8 cellular contexts compared by ENCODE assay signal in genomic region chr14:96501383-96501745, GRCh38. TPM values are rescaled to one million over a fixed set of nuclear protein-coding genes. Genes with fewer than 3 reads are reported as not detected.
A peak's percentile ranks its signal among the peaks of the same experiment; 100 is the strongest.
DNase-seq lines count a peak whose midpoint lies in the region; ATAC-seq and TF ChIP-seq lines count a peak whose summit lies in the region.

No MANE protein-coding gene starts in this region.

- H3K4me1 ChIP-seq in psoas muscle = peaks cover 28% of the 10 kb centered on the region

- peak overlapping the region; percentile 93 for H3K27ac Mint-ChIP-seq in T-helper 2 cell treated with Interferon-gamma antibody and Interleukin-4, amounts not matched to agents 5 μg/mL and 100 μg/mL, for 36 hours

- H3K9me3 Mint-ChIP-seq in T-helper 2 cell treated with Interferon-gamma antibody and Interleukin-4, amounts not matched to agents 5 μg/mL and 100 μg/mL, for 36 hours = no peaks in the 10 kb centered on the region

- H3K36me3 Mint-ChIP-seq in T-helper 2 cell treated with Interferon-gamma antibody and Interleukin-4, amounts not matched to agents 5 μg/mL and 100 μg/mL, for 36 hours (ENCODE audit: low read depth) = peaks cover 28% of the 10 kb centered on the region

- TF ChIP-seq CTCF in VCaP (conservative IDR thresholded peaks at IDR 0.05) = no peak
- TF ChIP-seq CTCF in fibroblast of mammary gland (conservative IDR thresholded peaks at IDR 0.05; ENCODE audit: control insufficient read depth, insufficient read depth, low read depth, low read length) = no peak
- no peak for TF ChIP-seq CTCF in psoas muscle (IDR thresholded peaks at IDR 0.05)

- WGBS in psoas muscle, 3 donors = 5 to 8% (median 6%) methylated on average over 11 of the region's 11 CpGs

- H3K27ac ChIP-seq in VCaP (peak overlapping the region; percentile 96), psoas muscle (peak overlapping the region; percentile 97)

- ATAC-seq in psoas muscle = no peak

- H3K36me3 ChIP-seq in psoas muscle (ENCODE audit: insufficient read depth in 1 of 2, low read depth in 1 of 2) = peaks cover 0 to 2% of the 10 kb centered on the region in 2 donors

- no peaks in the 10 kb centered on the region for H3K9me3 ChIP-seq in psoas muscle

- H3K4me3 ChIP-seq in fibroblast of mammary gland (ENCODE audit: control insufficient read depth, low read depth, low read length) (peak overlapping the region; percentile 98), psoas muscle (peak overlapping the region; percentile 88)

- intact Hi-C loops in psoas muscle (cut with DNase I) = loop anchor here in 1 of 2 donors (5.0 kb wide), 1 partner anchor 139 kb away; the partner anchor contains the start of genes ATG2B and GSKIP

- H3K27me3 ChIP-seq in psoas muscle (ENCODE audit: insufficient read depth in 3 of 3, low read length in 2 of 3) = no peaks in the 10 kb centered on the region

- H3K4me3 Mint-ChIP-seq in T-helper 2 cell treated with Interferon-gamma antibody and Interleukin-4, amounts not matched to agents 5 μg/mL and 100 μg/mL, for 36 hours = peak overlapping the region; percentile 93

- DNase-seq in T-helper 2 cell treated with Interferon-gamma antibody and Interleukin-4, amounts not matched to agents 5 μg/mL and 100 μg/mL, for 36 hours (ENCODE audit: low spot score) = peak; percentile 22
- no peak for DNase-seq in T-helper 2 cell
- DNase-seq in fibroblast of mammary gland (ENCODE audit: low read depth) = no peak
- no peak for DNase-seq in psoas muscle
- no peak for DNase-seq in islet precursor cell
- no peak for DNase-seq in NCI-H1436 treated with DMSO at 0.1 percent for 48 hours (lab: John Stamatoyannopoulos, UW)
- DNase-seq in DMS153 (lab: John Stamatoyannopoulos, UW) = no peak

- H3K4me1 Mint-ChIP-seq in T-helper 2 cell treated with Interferon-gamma antibody and Interleukin-4, amounts not matched to agents 5 μg/mL and 100 μg/mL, for 36 hours (ENCODE audit: low read depth) = peaks cover 36% of the 10 kb centered on the region

- peaks cover 8% of the 10 kb centered on the region for H3K27me3 Mint-ChIP-seq in T-helper 2 cell treated with Interferon-gamma antibody and Interleukin-4, amounts not matched to agents 5 μg/mL and 100 μg/mL, for 36 hours (ENCODE audit: low read depth)

RNA-seq across cellular contexts. Expression of gene PAPOLA, which starts 0.8 kb away (rescaled TPM):
- 100 to 1,000 TPM in 1 of 4 donors, 10 to 100 TPM in 3; 88.8 to 103 (median 93.8) TPM for total RNA-seq in psoas muscle
- polyA plus RNA-seq in psoas muscle = 100 to 1,000 TPM in 1 of 3 donors, 10 to 100 TPM in 2; 55.5 to 141 (median 88.2) TPM
